14 cellular contexts compared by ENCODE assay signal in genomic region chr1:9350011-9350907, GRCh38. TPM values are rescaled to one million over a fixed set of nuclear protein-coding genes. Genes with fewer than 3 reads are reported as not detected.
DNase-seq lines count a peak whose midpoint lies in the region; ATAC-seq and TF ChIP-seq lines count a peak whose summit lies in the region.
"Had no signal": no experiment of that assay in that cellular context is flagged by ENCODE, and none has a peak within 500 bp of the region (broad histone marks: within the 10 kb centered on the region; RNA-seq: fewer than 3 reads in every experiment).

No MANE protein-coding gene starts in this region.

- no peaks in the 10 kb centered on the region for H3K9me3 Mint-ChIP-seq in progenitor cell of endocrine pancreas (ENCODE audit: low read depth)
- no peaks in the 10 kb centered on the region for H3K9me3 Mint-ChIP-seq in effector memory CD8-positive, alpha-beta T cell
- H3K9me3 Mint-ChIP-seq: activated CD4-positive, alpha-beta T cell treated with anti-CD3 and anti-CD28 coated beads, Interleukin-2, amount 10 ng/mL, durations not matched to agents 7 days and 5 days; naive thymus-derived CD8-positive, alpha-beta T cell had no signal

- H3K4me1 Mint-ChIP-seq in progenitor cell of endocrine pancreas (ENCODE audit: low read depth), result peaks cover 24% of the 10 kb centered on the region
- H3K4me1 Mint-ChIP-seq in effector memory CD8-positive, alpha-beta T cell (ENCODE audit: low read depth in 2 of 2), result peaks cover 0 to 4% of the 10 kb centered on the region in 2 donors
- H3K4me1 Mint-ChIP-seq: activated CD4-positive, alpha-beta T cell treated with anti-CD3 and anti-CD28 coated beads, Interleukin-2, amount 10 ng/mL, durations not matched to agents 7 days and 5 days; CD14-positive monocyte had no signal

- H3K27ac Mint-ChIP-seq in progenitor cell of endocrine pancreas, result peak overlapping the region; percentile 9
- no peak overlapping the region for H3K27ac Mint-ChIP-seq in effector memory CD8-positive, alpha-beta T cell
- H3K27ac Mint-ChIP-seq: activated CD4-positive, alpha-beta T cell treated with anti-CD3 and anti-CD28 coated beads, Interleukin-2, amount 10 ng/mL, durations not matched to agents 7 days and 5 days; CD14-positive monocyte had no signal

- H3K36me3 Mint-ChIP-seq in progenitor cell of endocrine pancreas (ENCODE audit: insufficient read depth), result no peaks in the 10 kb centered on the region
- H3K36me3 Mint-ChIP-seq in effector memory CD8-positive, alpha-beta T cell (ENCODE audit: insufficient read depth), result no peaks in the 10 kb centered on the region
- H3K36me3 Mint-ChIP-seq: CD14-positive monocyte; naive thymus-derived CD8-positive, alpha-beta T cell had no signal

- no peak for TF ChIP-seq CTCF in progenitor cell of endocrine pancreas (IDR thresholded peaks at IDR 0.05; ENCODE audit: unreplicated experiment)

- ATAC-seq in effector memory CD8-positive, alpha-beta T cell (replicated peaks), result no peak
- ATAC-seq in GM18505 (IDR thresholded peaks at IDR 0.05; ENCODE audit: unreplicated experiment), result no peak
- no peak for ATAC-seq in HG03520 (IDR thresholded peaks at IDR 0.05; ENCODE audit: unreplicated experiment)
- ATAC-seq: naive thymus-derived CD8-positive, alpha-beta T cell had no signal

- no peak overlapping the region for H3K4me3 Mint-ChIP-seq in progenitor cell of endocrine pancreas (ENCODE audit: low read depth)
- H3K4me3 Mint-ChIP-seq in effector memory CD8-positive, alpha-beta T cell, result no peak overlapping the region
- H3K4me3 Mint-ChIP-seq: activated CD4-positive, alpha-beta T cell treated with anti-CD3 and anti-CD28 coated beads, Interleukin-2, amount 10 ng/mL, durations not matched to agents 7 days and 5 days; CD14-positive monocyte; naive thymus-derived CD8-positive, alpha-beta T cell had no signal

- H3K27me3 Mint-ChIP-seq in progenitor cell of endocrine pancreas, result no peaks in the 10 kb centered on the region
- H3K27me3 Mint-ChIP-seq in effector memory CD8-positive, alpha-beta T cell, result peaks cover 0 to 17% of the 10 kb centered on the region in 2 donors
- H3K27me3 Mint-ChIP-seq: activated CD4-positive, alpha-beta T cell treated with anti-CD3 and anti-CD28 coated beads, Interleukin-2, amount 10 ng/mL, durations not matched to agents 7 days and 5 days; naive thymus-derived CD8-positive, alpha-beta T cell had no signal

- DNase-seq in EH (ENCODE audit: low read depth) (peak; percentile 82), T1000 (lab: John Stamatoyannopoulos, UW) (peak; percentile 6), fibroblast of the conjunctiva (ENCODE audit: low read depth) (peak; percentile 26), progenitor cell of endocrine pancreas (ENCODE audit: low spot score, unreplicated experiment) (no peak), DMS79 (lab: John Stamatoyannopoulos, UW) (no peak)
- no peak for DNase-seq in effector memory CD8-positive, alpha-beta T cell
- DNase-seq: activated CD4-positive, alpha-beta T cell treated with anti-CD3 and anti-CD28 coated beads, Interleukin-2, amount 10 ng/mL, durations not matched to agents 7 days and 5 days; activated naive CD4-positive, alpha-beta T cell treated with Interleukin-2 at 50 U/mL for 16 hours; naive thymus-derived CD8-positive, alpha-beta T cell; NCI-H774; SW 1271 had no signal

- TF ChIP-seq POLR2A in GM18505 (IDR thresholded peaks at IDR 0.05; ENCODE audit: borderline replicate concordance, extremely low read depth, insufficient read depth, insufficient read length), result no peak

RNA-seq across cellular contexts. Expression of gene SPSB1, which starts 57.6 kb away (rescaled TPM):
- total RNA-seq in progenitor cell of endocrine pancreas, result 5.5 and 6.6 TPM in 2 replicates

Comparison
In these comparisons a context has a peak if more than half of its experiments do, and no peak if none do; other contexts are left out.
1. DNase-seq: peak in EH (single experiment), T1000 (single experiment) and fibroblast of the conjunctiva (single experiment); none in progenitor cell of endocrine pancreas (single experiment), effector memory CD8-positive, alpha-beta T cell (0 of 3) and DMS79 (single experiment).